In the genomic region with DNA sequence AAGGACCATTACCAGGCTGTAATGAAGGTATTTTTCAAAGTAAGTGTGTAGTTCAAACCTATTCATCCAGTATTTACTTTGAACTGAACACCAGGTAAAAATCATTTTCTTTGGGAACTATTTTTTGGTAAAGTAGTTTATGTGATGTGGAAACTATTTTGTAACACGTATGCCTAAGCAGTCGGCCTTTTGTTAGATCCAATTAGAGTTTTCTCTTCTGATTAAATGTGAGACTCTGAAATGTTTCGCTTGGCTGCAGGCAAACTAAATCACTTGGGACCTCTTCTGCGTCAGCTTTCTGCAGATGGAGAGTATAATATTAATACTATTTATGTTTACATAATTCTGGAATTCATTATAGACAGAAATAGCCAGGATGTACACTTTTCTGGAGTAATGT, we compare ENCODE assay signal across 31 cellular contexts. TPM values are rescaled to one million over a fixed set of nuclear protein-coding genes. Genes with fewer than 3 reads are reported as not detected.
"Had no signal": no experiment of that assay in that cellular context is flagged by ENCODE, and none has a peak within 500 bp of the region (broad histone marks: within the 10 kb centered on the region; RNA-seq: fewer than 3 reads in every experiment).

No MANE protein-coding gene starts in this region.

- ATAC-seq: activated naive CD4-positive, alpha-beta T cell treated with anti-CD3 and anti-CD28 coated beads, Interleukin-2, amount 50 U/mL, for 72 hours; activated T-cell treated with anti-CD3 and anti-CD28 coated beads, Interleukin-2, amount 50 U/mL, for 4 hours; body of pancreas; PC-3; Right ventricle myocardium inferior had no signal

- H3K9me3 ChIP-seq: adrenal gland, body of pancreas, breast epithelium had no signal

- H3K27me3 ChIP-seq: adrenal gland, body of pancreas, breast epithelium had no signal

- H3K36me3 ChIP-seq: adrenal gland, breast epithelium had no signal

- H3K4me1 ChIP-seq: adrenal gland, body of pancreas, breast epithelium had no signal

- DNase-seq: activated B cell treated with CpG ODN at 0.5 μM for 24 hours; activated CD4-positive, alpha-beta memory T cell treated with anti-CD3 and anti-CD28 coated beads for 36 hours; activated CD4-positive, alpha-beta T cell treated with anti-CD3 and anti-CD28 coated beads for 4 hours; activated CD4-positive, alpha-beta T cell treated with anti-CD3 and anti-CD28 coated beads, Interleukin-2, amount 50 U/mL, for 1 hour; activated CD4-positive, CD25-positive, alpha-beta regulatory T cell treated with anti-CD3 and anti-CD28 coated beads, Interleukin-2, amount 50 U/mL, for 72 hours; activated CD8-positive, alpha-beta memory T cell treated with anti-CD3 and anti-CD28 coated beads, Interleukin-2, amount 50 U/mL, for 4 hours; activated gamma-delta T cell treated with Interleukin-2 at 50 U/mL for 16 hours; activated naive CD4-positive, alpha-beta T cell treated with anti-CD3 and anti-CD28 coated beads for 36 hours; activated T-cell treated with anti-CD3 and anti-CD28 coated beads for 4 hours; activated T-cell treated with anti-CD3 and anti-CD28 coated beads, Interleukin-2, amount 50 U/mL, for 4 hours; adrenal gland; body of pancreas; NCI-H1092 treated with DMSO at 0.1 percent for 48 hours; NCI-H1417; NCI-H146; NCI-H187 treated with DMSO at 0.1 percent for 48 hours; NCI-H2081; NCI-H345; NCI-H524 treated with DMSO at 0.1 percent for 48 hours; PC-3; SIG-M5; SW 1271; T-helper 1 cell; T-helper 2 cell; T-helper 9 cell had no signal

- H3K4me3 ChIP-seq: adrenal gland, body of pancreas, breast epithelium had no signal

- H3K27ac ChIP-seq: adrenal gland, body of pancreas, breast epithelium, RWPE1, VCaP had no signal

RNA-seq across cellular contexts. Expression of gene BMPR1B, which starts 46.9 kb away (rescaled TPM):
- total RNA-seq: activated B cell treated with CpG ODN at 0.5 μM for 24 hours; activated CD4-positive, alpha-beta memory T cell treated with anti-CD3 and anti-CD28 coated beads for 36 hours; activated naive CD4-positive, alpha-beta T cell treated with anti-CD3 and anti-CD28 coated beads, Interleukin-2, amount 50 U/mL, for 72 hours; activated T-cell treated with anti-CD3 and anti-CD28 coated beads, Interleukin-2, amount 50 U/mL, for 4 hours; activated T-helper 1 cell treated with anti-CD3 and anti-CD28 coated beads, Interleukin-12 subunit alpha, Interleukin-12 subunit beta, Interleukin-2, Interleukin-4 antibody, amounts not matched to agents 30 ng/mL and 10 ng/mL and 1 ng/mL, durations not matched to agents 14 hours and 24 hours and 36 hours had no signal
